Comparison of ENCODE assay signal across 12 cellular contexts in the genomic region with DNA sequence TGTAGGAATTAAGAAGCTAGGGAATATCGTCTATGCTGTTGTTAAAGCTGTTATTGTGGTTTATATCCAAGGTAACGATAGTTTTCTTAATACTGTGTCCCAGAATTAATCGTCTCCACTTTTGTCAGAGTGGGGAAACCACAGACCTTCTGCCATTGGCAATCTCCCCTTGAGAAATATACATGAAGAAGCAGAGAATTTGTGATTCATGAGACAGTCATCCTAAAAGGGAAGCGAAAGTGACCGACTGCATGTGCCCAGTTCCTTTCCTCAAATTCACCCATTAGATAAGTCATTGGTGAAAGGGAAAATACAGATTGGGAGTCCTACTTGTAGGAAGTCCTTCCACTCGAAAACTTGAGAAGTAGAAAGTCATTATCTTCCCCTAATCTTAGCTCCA. TPM values are rescaled to one million over a fixed set of nuclear protein-coding genes. Genes with fewer than 3 reads are reported as not detected.
DNase-seq lines count a peak whose midpoint lies in the region; ATAC-seq, FAIRE-seq and TF ChIP-seq lines count a peak whose summit lies in the region.
"Had no signal": no experiment of that assay in that cellular context is flagged by ENCODE, and none has a peak within 500 bp of the region (broad histone marks: within the 10 kb centered on the region; RNA-seq: fewer than 3 reads in every experiment).

No MANE protein-coding gene starts in this region.

- H3K4me1 ChIP-seq in vagina: no peaks in the 10 kb centered on the region

- no peak for TF ChIP-seq POLR2A in vagina (IDR thresholded peaks at IDR 0.05)

- no peaks in the 10 kb centered on the region for H3K27me3 ChIP-seq in vagina

- DNase-seq in GM19239 (ENCODE audit: insufficient read length, low spot score) (no peak), HT1080 (ENCODE audit: low read depth) (peak; percentile 95), astrocyte of the spinal cord (ENCODE audit: low read depth, low spot score) (peak; percentile 86), renal cortical epithelial cell (ENCODE audit: low read depth) (peak; percentile 26), ecto neural progenitor cell (ENCODE audit: low spot score) (no peak), vagina (ENCODE audit: extremely low spot score in 2 of 2) (no peak)
- DNase-seq: activated CD4-positive, alpha-beta T cell treated with anti-CD3 and anti-CD28 coated beads, Interleukin-2, amount 10 ng/mL, durations not matched to agents 24 days and 14 days; DMS53; NCI-H1694 had no signal

- H3K36me3 ChIP-seq in vagina: peaks cover 0 to 4% of the 10 kb centered on the region in 2 donors

- H3K27ac ChIP-seq in vagina: no peak overlapping the region

- peak; percentile 72 for FAIRE-seq in GM19239 (lab: Jason Lieb, UNC)

- ATAC-seq in GM21825 (IDR thresholded peaks at IDR 0.05; ENCODE audit: unreplicated experiment): no peak
- no peak for ATAC-seq in HG03457 (IDR thresholded peaks at IDR 0.05; ENCODE audit: unreplicated experiment)
- ATAC-seq: esophagus mucosa had no signal

- in situ Hi-C loops in astrocyte of the spinal cord (cut with HindIII; ENCODE audit: low sequenced_read_pairs): no loop called here

- H3K4me3 ChIP-seq in astrocyte of the spinal cord (ENCODE audit: low read depth, low read length) (no peak overlapping the region), vagina (no peak overlapping the region)

- TF ChIP-seq CTCF in astrocyte of the spinal cord (IDR thresholded peaks at IDR 0.05; ENCODE audit: low read depth, low read length): no peak
- TF ChIP-seq CTCF in vagina (IDR thresholded peaks at IDR 0.05): no peak

- H3K9me3 ChIP-seq in vagina: no peaks in the 10 kb centered on the region

- intact Hi-C loops in vagina (cut with DNase I): no loop called here

RNA-seq across cellular contexts. Expression of a gene that starts 26.6 kb away (rescaled TPM):
- total RNA-seq in HT1080 (2014; rRNA removed; shearing (Covaris generic)): 53.9 and 84.0 TPM in 2 replicates
- 18.7 and 21.0 TPM in 2 replicates for polyA plus RNA-seq in HT1080 (2015; cell fraction: cytosol; rRNA removed)
- 25.1 and 26.0 TPM in 2 replicates for polyA plus RNA-seq in HT1080 (2015; cell fraction: nucleus; rRNA removed)
- total RNA-seq in renal cortical epithelial cell: 18.2 and 24.6 TPM in 2 replicates
- total RNA-seq in vagina: 26.5 TPM

Comparison
In these comparisons a context has a peak if more than half of its experiments do, and no peak if none do; other contexts are left out.
1. DNase-seq: peak in HT1080 (single experiment), astrocyte of the spinal cord (single experiment) and renal cortical epithelial cell (single experiment); none in GM19239 (single experiment), ecto neural progenitor cell (single experiment) and vagina (0 of 2).